Comparison of ENCODE assay signal across 9 cellular contexts in genomic region chr4:7771541-7772507, GRCh38.
DNase-seq lines count a peak whose midpoint lies in the region; ATAC-seq, FAIRE-seq and TF ChIP-seq lines count a peak whose summit lies in the region.
"Had no signal": no experiment of that assay in that cellular context is flagged by ENCODE, and none has a peak within 500 bp of the region (broad histone marks: within the 10 kb centered on the region; RNA-seq: fewer than 3 reads in every experiment).

No MANE protein-coding gene starts in this region.

- no peak overlapping the region for H3K27ac Mint-ChIP-seq in natural killer cell

- H3K9me3 ChIP-seq in duodenal mucosa (ENCODE audit: control insufficient read depth in 1 of 2, low read length in 2 of 2): no peaks in the 10 kb centered on the region

- no peak for TF ChIP-seq CTCF in natural killer cell (IDR thresholded peaks at IDR 0.05)

- no peaks in the 10 kb centered on the region for H3K27me3 Mint-ChIP-seq in natural killer cell (ENCODE audit: low read depth in 2 of 2)
- H3K27me3 Mint-ChIP-seq in activated T-cell treated with anti-CD3 and anti-CD28 coated beads, Interleukin-2, amount 50 U/mL, for 4 hours (ENCODE audit: low read depth): no peaks in the 10 kb centered on the region

- peaks cover 29 to 34% of the 10 kb centered on the region in 2 donors for H3K4me1 ChIP-seq in duodenal mucosa (ENCODE audit: control insufficient read depth in 1 of 2, insufficient read depth in 2 of 2, low read length in 2 of 2)
- H3K4me1 ChIP-seq: parathyroid adenoma had no signal

- peak overlapping the region in 1 of 2 donors; percentile 55 for H3K4me3 ChIP-seq in duodenal mucosa (ENCODE audit: low read depth in 1 of 2, low read length in 2 of 2)

- H3K36me3 ChIP-seq in duodenal mucosa (ENCODE audit: control insufficient read depth in 1 of 2, insufficient read depth in 2 of 2, low read length in 2 of 2): peaks cover 15 to 32% of the 10 kb centered on the region in 2 donors

- peak; percentile 93 for ATAC-seq in GM19438 (IDR thresholded peaks at IDR 0.05; ENCODE audit: low read depth, unreplicated experiment)
- peak; percentile 92 for ATAC-seq in HG03095 (IDR thresholded peaks at IDR 0.05; ENCODE audit: unreplicated experiment)
- ATAC-seq in natural killer cell: no peak
- no peak for ATAC-seq in activated T-cell treated with anti-CD3 and anti-CD28 coated beads, Interleukin-2, amount 50 U/mL, for 4 hours
- ATAC-seq in Right ventricle myocardium inferior: no peak

- no peaks in the 10 kb centered on the region for H3K9me3 Mint-ChIP-seq in natural killer cell
- H3K9me3 Mint-ChIP-seq in activated T-cell treated with anti-CD3 and anti-CD28 coated beads, Interleukin-2, amount 50 U/mL, for 4 hours: no peaks in the 10 kb centered on the region

- H3K36me3 Mint-ChIP-seq in natural killer cell: no peaks in the 10 kb centered on the region
- H3K36me3 Mint-ChIP-seq in activated T-cell treated with anti-CD3 and anti-CD28 coated beads, Interleukin-2, amount 50 U/mL, for 4 hours (ENCODE audit: insufficient read depth): peaks cover 14% of the 10 kb centered on the region

- DNase-seq in GM12891 (ENCODE audit: insufficient read length, low spot score) (peak; percentile 85), ecto neural progenitor cell (ENCODE audit: low spot score) (no peak), natural killer cell (no peak), Right ventricle myocardium inferior (ENCODE audit: missing footprints) (no peak)
- DNase-seq in activated T-cell treated with anti-CD3 and anti-CD28 coated beads, Interleukin-2, amount 50 U/mL, for 4 hours: no peak

- intact Hi-C loops in natural killer cell (cut with micrococcal nuclease): no loop called here
- intact Hi-C loops in Right ventricle myocardium inferior (cut with DNase I): loop anchor here (2.0 kb wide), 2 partner anchors 29 to 215 kb away; no protein-coding TSS in a partner anchor

- no peaks in the 10 kb centered on the region for H3K27me3 ChIP-seq in duodenal mucosa (ENCODE audit: control insufficient read depth in 1 of 2, insufficient read depth in 2 of 2, low read length in 2 of 2)

- no peaks in the 10 kb centered on the region for H3K4me1 Mint-ChIP-seq in natural killer cell
- peaks cover 29% of the 10 kb centered on the region for H3K4me1 Mint-ChIP-seq in activated T-cell treated with anti-CD3 and anti-CD28 coated beads, Interleukin-2, amount 50 U/mL, for 4 hours (ENCODE audit: low read depth)

- no peak overlapping the region for H3K27ac ChIP-seq in duodenal mucosa (ENCODE audit: low read depth, low read length)
- H3K27ac ChIP-seq: parathyroid adenoma had no signal

- peak; percentile 95 for FAIRE-seq in GM12891 (lab: Jason Lieb, UNC)

- H3K4me3 Mint-ChIP-seq in natural killer cell: no peak overlapping the region
- no peak overlapping the region for H3K4me3 Mint-ChIP-seq in activated T-cell treated with anti-CD3 and anti-CD28 coated beads, Interleukin-2, amount 50 U/mL, for 4 hours

- no peak for TF ChIP-seq POLR2A in GM12891 (IDR thresholded peaks at IDR 0.05; ENCODE audit: low read depth, low read length)

- peak overlapping the region; percentile 39 to 51 for H3K9ac ChIP-seq in duodenal mucosa (ENCODE audit: low read depth in 1 of 2, low read length in 2 of 2)
- H3K9ac ChIP-seq: parathyroid adenoma had no signal

TF ChIP-seq in GM12891, 5 proteins besides CTCF, POLR2A, EP300 and RAD21:
- TF ChIP-seq TAF1 (IDR thresholded peaks at IDR 0.05; ENCODE audit: low read depth, low read length) (no peak), POLR2AphosphoS5 (IDR thresholded peaks at IDR 0.05; ENCODE audit: low read depth, low read length) (peak; percentile 18; the same call in 1 of the 2 replicates), PAX5 (IDR thresholded peaks at IDR 0.05; ENCODE audit: insufficient read depth, low read length, severe bottlenecking) (peak; percentile 80), SPI1 (IDR thresholded peaks at IDR 0.05; ENCODE audit: low read depth, low read length) (peak; percentile 75), POU2F2 (IDR thresholded peaks at IDR 0.05; ENCODE audit: low read depth, low read length) (peak; percentile 89; the same call in 1 of the 2 replicates)

Comparison
In these comparisons a context has a peak if more than half of its experiments do, and no peak if none do; other contexts are left out.
1. ATAC-seq: peak in GM19438 (single experiment) and HG03095 (single experiment); none in natural killer cell (0 of 3), activated T-cell treated with anti-CD3 and anti-CD28 coated beads, Interleukin-2, amount 50 U/mL, for 4 hours (0 of 2) and Right ventricle myocardium inferior (single experiment).